Comparison of ENCODE assay signal across 8 cellular contexts in genomic region chr3:32816439-32817194, GRCh38. TPM values are rescaled to one million over a fixed set of nuclear protein-coding genes. Genes with fewer than 3 reads are reported as not detected.
A peak's percentile ranks its signal among the peaks of the same experiment; 100 is the strongest.
DNase-seq lines count a peak whose midpoint lies in the region; ATAC-seq, FAIRE-seq and TF ChIP-seq lines count a peak whose summit lies in the region.

No MANE protein-coding gene starts in this region.

- H2AFZ ChIP-seq in parathyroid adenoma, result peak overlapping the region; percentile 82

- H3K27ac Mint-ChIP-seq in activated B cell treated with CpG ODN at 0.5 μM for 24 hours, result no peak overlapping the region

- peaks cover 45% of the 10 kb centered on the region for H3K27me3 Mint-ChIP-seq in activated B cell treated with CpG ODN at 0.5 μM for 24 hours

- DNase-seq in A673 (ENCODE audit: low spot score) (peak; percentile 39), GM12891 (ENCODE audit: insufficient read length, low spot score) (peak; percentile 47), activated B cell treated with CpG ODN at 0.5 μM for 24 hours (peak; percentile 16), foreskin fibroblast (peak; percentile 18 to 51), NCI-H226 (no peak), activated gamma-delta T cell (lab: John Stamatoyannopoulos, UW) (no peak)

- TF ChIP-seq CTCF in A673 (conservative IDR thresholded peaks at IDR 0.05; ENCODE audit: low read depth, low read length) (no peak), activated B cell treated with CpG ODN at 0.5 μM for 24 hours (IDR thresholded peaks at IDR 0.05) (no peak), foreskin fibroblast (IDR thresholded peaks at IDR 0.05; ENCODE audit: low read depth, low read length) (no peak), parathyroid adenoma (IDR thresholded peaks at IDR 0.05) (no peak)

- no TSS peak for BruUV-seq in A673 (replicated peaks; lab: Mats Ljungman, UMichigan)

- FAIRE-seq in GM12891 (lab: Jason Lieb, UNC), result no peak

- intact Hi-C loops in A673 (cut with micrococcal nuclease; ENCODE audit: unreplicated experiment) (no loop called here), activated B cell treated with CpG ODN at 0.5 μM for 24 hours (cut with micrococcal nuclease) (no loop called here)

- POLR2A ChIA-PET in A673 (lab: Charles Lee; ENCODE audit: low non-redundant PET) (no interaction called here), activated B cell treated with CpG ODN at 0.5 μM for 24 hours (lab: Charles Lee) (no interaction called here)

- H3K79me2 ChIP-seq in parathyroid adenoma, result no peaks in the 10 kb centered on the region

- CTCF ChIA-PET in A673 (lab: Charles Lee) (no interaction called here), activated B cell treated with CpG ODN at 0.5 μM for 24 hours (lab: Charles Lee) (no interaction called here)

- H3K9ac ChIP-seq in parathyroid adenoma, result no peak overlapping the region

- ATAC-seq in activated B cell treated with CpG ODN at 0.5 μM for 24 hours (ENCODE audit: low read depth), result no peak
- ATAC-seq in HG03439 (IDR thresholded peaks at IDR 0.05; ENCODE audit: unreplicated experiment), result no peak

- H3K9me3 Mint-ChIP-seq in activated B cell treated with CpG ODN at 0.5 μM for 24 hours, result no peaks in the 10 kb centered on the region

- H3K36me3 Mint-ChIP-seq in activated B cell treated with CpG ODN at 0.5 μM for 24 hours (ENCODE audit: low read depth), result no peaks in the 10 kb centered on the region

- H3K27me3 ChIP-seq in A673 (replicated peaks; ENCODE audit: insufficient read depth, low read depth, low read length, poor library complexity), result peaks cover 66% of the 10 kb centered on the region
- H3K27me3 ChIP-seq in parathyroid adenoma (ENCODE audit: control insufficient read depth, insufficient read depth, low read length), result no peaks in the 10 kb centered on the region

- H3K4me3 ChIP-seq in A673 (ENCODE audit: low read depth, low read length, poor library complexity, severe bottlenecking) (peak overlapping the region; percentile 50), foreskin fibroblast (ENCODE audit: low read depth in 1 of 2, low read length in 2 of 2) (peak overlapping the region; percentile 27 to 30), parathyroid adenoma (ENCODE audit: low read depth, low read length) (peak overlapping the region; percentile 46)

- H3K4me1 ChIP-seq in A673 (ENCODE audit: insufficient read depth, low read length, poor library complexity, severe bottlenecking) (peaks cover 4% of the 10 kb centered on the region), parathyroid adenoma (no peaks in the 10 kb centered on the region)

- H3K36me3 ChIP-seq in A673 (ENCODE audit: insufficient read depth, low read length, poor library complexity, severe bottlenecking), result no peaks in the 10 kb centered on the region
- no peaks in the 10 kb centered on the region for H3K36me3 ChIP-seq in parathyroid adenoma (ENCODE audit: control insufficient read depth, insufficient read depth, low read length)

- peaks cover 31% of the 10 kb centered on the region for H3K4me1 Mint-ChIP-seq in activated B cell treated with CpG ODN at 0.5 μM for 24 hours

- peaks cover 10% of the 10 kb centered on the region for H3K9me3 ChIP-seq in A673 (ENCODE audit: low read depth, low read length, poor library complexity, severe bottlenecking)
- H3K9me3 ChIP-seq in parathyroid adenoma (ENCODE audit: control insufficient read depth, low read length), result no peaks in the 10 kb centered on the region

- H3K4me3 Mint-ChIP-seq in activated B cell treated with CpG ODN at 0.5 μM for 24 hours, result peak overlapping the region; percentile 72

- H3K27ac ChIP-seq in A673 (ENCODE audit: low read depth, low read length, poor library complexity, severe bottlenecking) (no peak overlapping the region), parathyroid adenoma (no peak overlapping the region)

- H3K4me2 ChIP-seq in parathyroid adenoma (ENCODE audit: low read length), result peak overlapping the region; percentile 79

- TF ChIP-seq POLR2A in GM12891 (IDR thresholded peaks at IDR 0.05; ENCODE audit: low read depth, low read length), result no peak

TF ChIP-seq in GM12891, 5 proteins besides CTCF, POLR2A, EP300 and RAD21:
- TF ChIP-seq POU2F2 (IDR thresholded peaks at IDR 0.05; ENCODE audit: low read depth, low read length), result no peak
- TF ChIP-seq POLR2AphosphoS5 (IDR thresholded peaks at IDR 0.05; ENCODE audit: low read depth, low read length), result no peak
- no peak for TF ChIP-seq PAX5 (IDR thresholded peaks at IDR 0.05; ENCODE audit: insufficient read depth, low read length, severe bottlenecking)
- TF ChIP-seq SPI1 (IDR thresholded peaks at IDR 0.05; ENCODE audit: low read depth, low read length), result no peak
TF ChIP-seq in GM12891: peak in this region for 0.

RNA-seq across cellular contexts. Expression of gene TRIM71, which starts 1.2 kb away (rescaled TPM):
- total RNA-seq in A673 (2021) (0.30 and 0.39 TPM in 2 replicates), activated B cell treated with CpG ODN at 0.5 μM for 24 hours (not detected in 2 replicates)
- polyA plus RNA-seq in GM12891 (2012; ENCODE audit: low read depth, missing spikeins), result 0.01 TPM

Comparison
In these comparisons a context has a peak if more than half of its experiments do, and no peak if none do; other contexts are left out.
1. DNase-seq: peak in A673 (single experiment), GM12891 (single experiment), activated B cell treated with CpG ODN at 0.5 μM for 24 hours (single experiment) and foreskin fibroblast (2 of 2); none in NCI-H226 (single experiment) and activated gamma-delta T cell (single experiment).
2. Peak in every context shown above with its lines, with median percentiles within 50 percentile points of each other: H3K4me3 ChIP-seq.